In genomic region chr19:10701955-10702307, GRCh38 we compare ENCODE assay signal across 8 cellular contexts. TPM values are rescaled to one million over a fixed set of nuclear protein-coding genes. Genes with fewer than 3 reads are reported as not detected.
A peak's percentile ranks its signal among the peaks of the same experiment; 100 is the strongest.
DNase-seq lines count a peak whose midpoint lies in the region; ATAC-seq, FAIRE-seq and TF ChIP-seq lines count a peak whose summit lies in the region.

No MANE protein-coding gene starts in this region.

- H4K20me1 ChIP-seq in DOHH2 (ENCODE audit: control insufficient read depth, insufficient read depth, low read depth, low read length) (no peaks in the 10 kb centered on the region), K562 (replicated peaks; ENCODE audit: control insufficient read depth, insufficient read depth, low read length) (no peaks in the 10 kb centered on the region)

- H3K27ac Mint-ChIP-seq in stimulated activated naive CD8-positive, alpha-beta T cell treated with anti-CD3 and anti-CD28 coated beads, Interleukin-15, Interleukin-2, amounts not matched to agents 100 ng/mL and 50 ng/mL, for 24 hours = peak overlapping the region; percentile 91

- peak; percentile 33 to 47; a peak in 2 of 4 replicates for TF ChIP-seq RAD21 in K562 (CRISPR knock-in tag; conservative IDR thresholded peaks at IDR 0.05 in 1 of 2, IDR thresholded peaks at IDR 0.05 in 1 of 2)

- DNase-seq in NCI-H524 (lab: John Stamatoyannopoulos, UW) = peak; percentile 62 to 87
- peak; percentile 68 to 80 (median 74) for DNase-seq in K562 (ENCODE audit: extremely low read depth in 1 of 4, low spot score in 3 of 4)
- peak; percentile 24 for DNase-seq in kidney tubule cell (ENCODE audit: low spot score)
- DNase-seq in NCI-H187 treated with DMSO at 0.1 percent for 48 hours (lab: John Stamatoyannopoulos, UW) = no peak
- no peak for DNase-seq in effector CD4-positive, alpha-beta T cell

- peak overlapping the region; percentile 73 to 99 for H3K9ac ChIP-seq in K562 (ENCODE audit: insufficient read depth in 1 of 2, low read depth in 2 of 2, low read length in 2 of 2)

- H3K27ac ChIP-seq in DOHH2 (ENCODE audit: low read depth, low read length) = peak overlapping the region; percentile 61
- peak overlapping the region; percentile 68 for H3K27ac ChIP-seq in K562 (ENCODE audit: extremely low read depth, low read depth, low read length)

- no peak for TF ChIP-seq EP300 in K562 (IDR thresholded peaks at IDR 0.05; ENCODE audit: low read length)

- H2AFZ ChIP-seq in K562 (ENCODE audit: low read depth, low read length) = peak overlapping the region; percentile 98

- TF ChIP-seq POLR2A in K562 (conservative IDR thresholded peaks at IDR 0.05) = no peak; the same call in 1 of the 2 replicates

- H3K9me3 ChIP-seq in DOHH2 (ENCODE audit: control insufficient read depth, insufficient read depth, low read length) (no peaks in the 10 kb centered on the region), K562 (replicated peaks; ENCODE audit: control insufficient read depth, insufficient read depth, low read depth, low read length) (no peaks in the 10 kb centered on the region)

- TF ChIP-seq CTCF in DOHH2 (IDR thresholded peaks at IDR 0.05; ENCODE audit: low read depth, low read length, poor library complexity, severe bottlenecking) (peak; percentile 50), K562 (IDR thresholded peaks at IDR 0.05 in 2 of 3, conservative IDR thresholded peaks at IDR 0.05 in 1 of 3; ENCODE audit: insufficient read depth in 2 of 3, low read depth in 1 of 3, low read length in 3 of 3) (peak; percentile 52 to 61 (median 57); a peak in 5 of 6 replicates)

- POLR2A ChIA-PET in K562 (lab: Yijun Ruan, JAX) = interaction anchor here (0.6 to 1.2 kb wide), 9 partner anchors 16 to 199 kb away, joined by 3 to 5 read pairs (median 3); partner anchors contain the start of genes DNM2, KEAP1 and TMED1

- H3K4me1 ChIP-seq in DOHH2 (ENCODE audit: control insufficient read depth, low read length) = peaks cover 14% of the 10 kb centered on the region
- H3K4me1 ChIP-seq in K562 (replicated peaks in 1 of 2; ENCODE audit: control insufficient read depth in 2 of 2, insufficient read depth in 2 of 2, low read length in 2 of 2) = peaks cover 0 to 21% of the 10 kb centered on the region in 2 experiments; a peak in 3 of 5 replicates

- no peaks in the 10 kb centered on the region for H3F3A ChIP-seq in DOHH2 (ENCODE audit: control insufficient read depth, insufficient read depth)

- peak overlapping the region; percentile 94 for H3K4me3 Mint-ChIP-seq in stimulated activated naive CD8-positive, alpha-beta T cell treated with anti-CD3 and anti-CD28 coated beads, Interleukin-15, Interleukin-2, amounts not matched to agents 100 ng/mL and 50 ng/mL, for 24 hours

- H3K4me3 ChIP-seq in DOHH2 (ENCODE audit: low read length) (peak overlapping the region; percentile 100), K562 (peak overlapping the region; percentile 74)

- H3K27me3 ChIP-seq in DOHH2 (ENCODE audit: control insufficient read depth, low read length) (0 out of 2 replicates have a peak, but pooled peaks cover 4% of the 10 kb centered on the region), K562 (ENCODE audit: control insufficient read depth in 2 of 2, insufficient read depth in 2 of 2, low read length in 2 of 2) (peaks cover 0 to 3% of the 10 kb centered on the region in 2 experiments; a peak in 1 of 5 replicates)

- CTCF ChIA-PET in K562 (lab: Yijun Ruan, JAX; ENCODE audit: low intra/inter-chr PET ratio) = interaction anchor here (0.6 to 4.8 kb wide), 2 partner anchors 120 to 370 kb away, joined by 5 to 50 read pairs; no protein-coding TSS in a partner anchor

- H3K4me2 ChIP-seq in DOHH2 (ENCODE audit: low read length) (peak overlapping the region; percentile 99), K562 (ENCODE audit: insufficient read depth, low read length) (peak overlapping the region; percentile 94)

- FAIRE-seq in K562 (lab: Jason Lieb, UNC) = peak; percentile 37

- no peaks in the 10 kb centered on the region for H3K9me3 Mint-ChIP-seq in stimulated activated naive CD8-positive, alpha-beta T cell treated with anti-CD3 and anti-CD28 coated beads, Interleukin-15, Interleukin-2, amounts not matched to agents 100 ng/mL and 50 ng/mL, for 24 hours

- peaks cover 16% of the 10 kb centered on the region for H3K4me1 Mint-ChIP-seq in stimulated activated naive CD8-positive, alpha-beta T cell treated with anti-CD3 and anti-CD28 coated beads, Interleukin-15, Interleukin-2, amounts not matched to agents 100 ng/mL and 50 ng/mL, for 24 hours (ENCODE audit: low read depth)

- H3K36me3 ChIP-seq in DOHH2 (ENCODE audit: control insufficient read depth, low read length) = peaks cover 6% of the 10 kb centered on the region
- H3K36me3 ChIP-seq in K562 (ENCODE audit: control insufficient read depth, insufficient read depth, low read length) = peaks cover 8% of the 10 kb centered on the region; the same call in 1 of the 3 replicates

- no peaks in the 10 kb centered on the region for H3K9me1 ChIP-seq in K562 (ENCODE audit: control insufficient read depth, insufficient read depth, low read length)

- peaks cover 7% of the 10 kb centered on the region for H3K36me3 Mint-ChIP-seq in stimulated activated naive CD8-positive, alpha-beta T cell treated with anti-CD3 and anti-CD28 coated beads, Interleukin-15, Interleukin-2, amounts not matched to agents 100 ng/mL and 50 ng/mL, for 24 hours (ENCODE audit: low read depth)

- H3K79me2 ChIP-seq in DOHH2 (ENCODE audit: control insufficient read depth, low read length) = peaks cover 16% of the 10 kb centered on the region
- peaks cover 12% of the 10 kb centered on the region; the same call in 2 of the 3 replicates for H3K79me2 ChIP-seq in K562 (ENCODE audit: control insufficient read depth, insufficient read depth, low read length)

- ATAC-seq in GM21737 (IDR thresholded peaks at IDR 0.05; ENCODE audit: unreplicated experiment) = peak; percentile 35
- peak; percentile 81 for ATAC-seq in K562

- no peaks in the 10 kb centered on the region for H3K27me3 Mint-ChIP-seq in stimulated activated naive CD8-positive, alpha-beta T cell treated with anti-CD3 and anti-CD28 coated beads, Interleukin-15, Interleukin-2, amounts not matched to agents 100 ng/mL and 50 ng/mL, for 24 hours

- WGBS in K562 (ENCODE audit: insufficient coverage, low coverage, missing lambda C conversion rate) = under 1% methylated on average over 21 of the region's 21 CpGs

- intact Hi-C loops in K562 (cut with micrococcal nuclease) = no loop called here

- no TSS peak for BruUV-seq in K562 (replicated peaks; lab: Mats Ljungman, UMichigan)

- no peaks in the 10 kb centered on the region for H3K9me2 ChIP-seq in DOHH2 (replicated peaks; ENCODE audit: control insufficient read depth, low read length)

- in situ Hi-C loops in K562 (cut with MboI) = no loop called here

RNA-seq across cellular contexts. Expression of gene QTRT1, which starts 0.7 kb away (rescaled TPM):
- total RNA-seq in K562 (2011; cell fraction: chromatin; rRNA removed; ENCODE audit: low replicate concordance) = 34.3 and 114 TPM in 2 replicates
- 106 TPM in 2 replicates for total RNA-seq in K562 (2011; cell fraction: nucleolus; rRNA removed)
- total RNA-seq in K562 (2011; cell fraction: nucleoplasm; rRNA removed) = 68.0 and 71.0 TPM in 2 replicates
- 34.6 and 43.6 TPM in 2 replicates for total RNA-seq in K562 (2014; rRNA removed)
- 7.1 and 10.4 TPM in 2 replicates for total RNA-seq in K562 (2014; rRNA removed; fragmentation: Illumina TruSeq; extraction: Trizol)
- 32.8 and 33.7 TPM in 2 replicates for total RNA-seq in K562 (2015; rRNA removed; fragmentation: Illumina TruSeq; extraction: Trizol)
- 63.5 and 63.6 TPM in 2 replicates for total RNA-seq in K562 (2021)
- polyA plus RNA-seq in K562 (2011; rRNA removed) = 30.5 and 46.6 TPM in 2 replicates
- polyA plus RNA-seq in K562 (2011; cell fraction: cytosol; rRNA removed) = 37.2 and 62.5 TPM in 2 replicates
- polyA plus RNA-seq in K562 (2011; cell fraction: nucleus; rRNA removed) = 188 and 308 TPM in 2 replicates
- 29.4 and 72.1 TPM in 2 replicates for polyA plus RNA-seq in K562 (2012)
- polyA plus RNA-seq in K562 (2014; fragmentation: Illumina TruSeq; extraction: Trizol) = 19.3 and 44.0 TPM in 2 replicates
- 1 to 10 TPM; 1.2 to 6.2 TPM for polyA plus RNA-seq in K562 (2014; fragmentation: Nextera tagmentation; extraction: Ambion mirVana)
- polyA plus RNA-seq in K562 (2014; rRNA removed) = 65.5 and 77.8 TPM in 2 replicates
- polyA minus RNA-seq in K562 (2011; rRNA and poly(A)+ RNA removed) = 6.0 and 7.7 TPM in 2 replicates
- polyA minus RNA-seq in K562 (2011; cell fraction: cytosol; rRNA and poly(A)+ RNA removed) = 15.5 and 16.8 TPM in 2 replicates
- 19.0 and 26.1 TPM in 2 replicates for polyA minus RNA-seq in K562 (2011; cell fraction: nucleus; rRNA and poly(A)+ RNA removed)

RNA-seq across cellular contexts. Expression of gene DNM2, which starts 15.9 kb away (rescaled TPM):
- 612 and 1,251 TPM in 2 replicates for total RNA-seq in K562 (2011; cell fraction: chromatin; rRNA removed; ENCODE audit: low replicate concordance)
- total RNA-seq in K562 (2011; cell fraction: nucleolus; rRNA removed) = 540 and 557 TPM in 2 replicates
- 513 and 610 TPM in 2 replicates for total RNA-seq in K562 (2011; cell fraction: nucleoplasm; rRNA removed)
- total RNA-seq in K562 (2014; rRNA removed) (77.1 and 94.4 TPM in 2 replicates), K562 (2014; rRNA removed; fragmentation: Illumina TruSeq; extraction: Trizol) (53.2 and 53.5 TPM in 2 replicates), K562 (2015; rRNA removed; fragmentation: Illumina TruSeq; extraction: Trizol) (66.6 and 67.2 TPM in 2 replicates), K562 (2021) (153 and 161 TPM in 2 replicates)
- polyA plus RNA-seq in K562 (2011; rRNA removed) (72.6 and 122 TPM in 2 replicates), K562 (2014; fragmentation: Illumina TruSeq; extraction: Trizol) (93.5 and 112 TPM in 2 replicates), K562 (2014; fragmentation: Nextera tagmentation; extraction: Ambion mirVana) (1 to 10 TPM; 2.2 to 2.4 TPM), K562 (2014; rRNA removed) (88.8 and 104 TPM in 2 replicates)
- 66.0 and 77.5 TPM in 2 replicates for polyA plus RNA-seq in K562 (2011; cell fraction: cytosol; rRNA removed)
- polyA plus RNA-seq in K562 (2011; cell fraction: nucleus; rRNA removed) = 343 and 372 TPM in 2 replicates
- 121 and 177 TPM in 2 replicates for polyA plus RNA-seq in K562 (2012)
- polyA minus RNA-seq in K562 (2011; rRNA and poly(A)+ RNA removed) = 138 and 139 TPM in 2 replicates
- polyA minus RNA-seq in K562 (2011; cell fraction: cytosol; rRNA and poly(A)+ RNA removed) = 108 and 150 TPM in 2 replicates
- polyA minus RNA-seq in K562 (2011; cell fraction: nucleus; rRNA and poly(A)+ RNA removed) = 314 and 488 TPM in 2 replicates

RNA-seq across cellular contexts. Expression of gene ILF3, which starts 47.8 kb away (rescaled TPM):
- total RNA-seq in K562 (2011; cell fraction: chromatin; rRNA removed; ENCODE audit: low replicate concordance) = 430 and 677 TPM in 2 replicates
- 329 and 377 TPM in 2 replicates for total RNA-seq in K562 (2011; cell fraction: nucleolus; rRNA removed)
- total RNA-seq in K562 (2011; cell fraction: nucleoplasm; rRNA removed) = 305 and 307 TPM in 2 replicates
- total RNA-seq in K562 (2014; rRNA removed) = 141 and 169 TPM in 2 replicates
- 122 and 125 TPM in 2 replicates for total RNA-seq in K562 (2014; rRNA removed; fragmentation: Illumina TruSeq; extraction: Trizol)
- 179 and 183 TPM in 2 replicates for total RNA-seq in K562 (2015; rRNA removed; fragmentation: Illumina TruSeq; extraction: Trizol)
- 408 and 453 TPM in 2 replicates for total RNA-seq in K562 (2021)
- polyA plus RNA-seq in K562 (2011; rRNA removed) = 175 and 376 TPM in 2 replicates
- polyA plus RNA-seq in K562 (2011; cell fraction: cytosol; rRNA removed) = 127 and 144 TPM in 2 replicates
- 442 and 520 TPM in 2 replicates for polyA plus RNA-seq in K562 (2011; cell fraction: nucleus; rRNA removed)
- 205 and 346 TPM in 2 replicates for polyA plus RNA-seq in K562 (2012)
- polyA plus RNA-seq in K562 (2014; fragmentation: Illumina TruSeq; extraction: Trizol) = 342 and 395 TPM in 2 replicates
- 10 to 100 TPM; 26.0 to 27.5 TPM for polyA plus RNA-seq in K562 (2014; fragmentation: Nextera tagmentation; extraction: Ambion mirVana)
- polyA plus RNA-seq in K562 (2014; rRNA removed) = 231 and 240 TPM in 2 replicates
- 144 and 225 TPM in 2 replicates for polyA minus RNA-seq in K562 (2011; rRNA and poly(A)+ RNA removed)
- 105 and 160 TPM in 2 replicates for polyA minus RNA-seq in K562 (2011; cell fraction: cytosol; rRNA and poly(A)+ RNA removed)
- 106 and 132 TPM in 2 replicates for polyA minus RNA-seq in K562 (2011; cell fraction: nucleus; rRNA and poly(A)+ RNA removed)

Comparison
In these comparisons a context has a peak if more than half of its experiments do, and no peak if none do; other contexts are left out.
1. DNase-seq: peak in NCI-H524 (2 of 2), K562 (4 of 4) and kidney tubule cell (single experiment); none in NCI-H187 treated with DMSO at 0.1 percent for 48 hours (single experiment) and effector CD4-positive, alpha-beta T cell (single experiment).